8 cellular contexts compared by ENCODE assay signal in genomic region chr10:329361-330099, GRCh38.
DNase-seq lines count a peak whose midpoint lies in the region; ATAC-seq and TF ChIP-seq lines count a peak whose summit lies in the region.

No MANE protein-coding gene starts in this region.

- no peaks in the 10 kb centered on the region for H3K4me1 ChIP-seq in lung (ENCODE audit: control insufficient read depth in 2 of 2, insufficient read depth in 2 of 2, low read length in 2 of 2)
- peaks cover 19% of the 10 kb centered on the region for H3K4me1 ChIP-seq in stomach smooth muscle (ENCODE audit: control insufficient read depth, insufficient read depth, low read length)

- WGBS in lung, 2 donors, result 32 to 52% methylated on average over 15 of the region's 15 CpGs

- no peaks in the 10 kb centered on the region for H3K27me3 ChIP-seq in dorsolateral prefrontal cortex
- no peaks in the 10 kb centered on the region for H3K27me3 ChIP-seq in lung (ENCODE audit: control insufficient read depth, insufficient read depth)
- H3K27me3 ChIP-seq in stomach smooth muscle (ENCODE audit: control insufficient read depth in 1 of 2, insufficient read depth in 2 of 2, low read length in 2 of 2), result no peaks in the 10 kb centered on the region

- H3K36me3 ChIP-seq in lung (ENCODE audit: control insufficient read depth in 2 of 2, insufficient read depth in 2 of 2, low read length in 2 of 2), result peaks cover 3 to 9% of the 10 kb centered on the region in 2 donors
- H3K36me3 ChIP-seq in stomach smooth muscle (ENCODE audit: control insufficient read depth in 2 of 2, insufficient read depth in 2 of 2, low read length in 2 of 2), result peaks cover 21 to 26% of the 10 kb centered on the region in 2 donors

- peak overlapping the region in 8 of 59 donors; percentile 0 to 26 (median 12) for H3K4me3 ChIP-seq in dorsolateral prefrontal cortex
- no peak overlapping the region for H3K4me3 ChIP-seq in lung
- peak overlapping the region; percentile 15 to 59 for H3K4me3 ChIP-seq in stomach smooth muscle (ENCODE audit: low read length in 2 of 2)

- TF ChIP-seq CTCF in dorsolateral prefrontal cortex (IDR thresholded peaks at IDR 0.05 in 54 of 56, conservative IDR thresholded peaks at IDR 0.05 in 2 of 56; ENCODE audit: low read depth in 1 of 56, partially characterized antibody in 56 of 56), result peak in 21 of 56 donors; percentile 1 to 37 (median 19)
- no peak for TF ChIP-seq CTCF in lung (IDR thresholded peaks at IDR 0.05; ENCODE audit: control extremely low read depth, extremely low read depth)

- H3K27ac ChIP-seq in dorsolateral prefrontal cortex (peak overlapping the region in 45 of 59 donors; percentile 6 to 71 (median 56)), lung (ENCODE audit: low read depth in 1 of 2, low read length in 1 of 2) (peak overlapping the region in 1 of 2 donors; percentile 35), stomach smooth muscle (ENCODE audit: low read length) (peak overlapping the region; percentile 55)

- intact Hi-C loops in dorsolateral prefrontal cortex (cut with DNase I), result loop anchor here in 1 of 2 donors (5.0 kb wide), 1 partner anchor 37 kb away; no protein-coding TSS in a partner anchor

- H3K9me3 ChIP-seq in lung (ENCODE audit: control insufficient read depth in 2 of 2, insufficient read depth in 1 of 2, low read length in 1 of 2) (no peaks in the 10 kb centered on the region), stomach smooth muscle (ENCODE audit: control insufficient read depth in 2 of 2, low read length in 2 of 2) (no peaks in the 10 kb centered on the region)

- DNase-seq in GM04504 (ENCODE audit: low read depth), result peak; percentile 92
- peak; percentile 42 for DNase-seq in NCI-H146 treated with DMSO at 0.1 percent for 48 hours (lab: John Stamatoyannopoulos, UW; ENCODE audit: unreplicated experiment)
- DNase-seq in UCSD-AML1 (lab: John Stamatoyannopoulos, UW; ENCODE audit: unreplicated experiment), result peak; percentile 77
- DNase-seq in dorsolateral prefrontal cortex, result peak; percentile 49 to 90 (median 78)
- DNase-seq in lung (ENCODE audit: low spot score), result peak; percentile 81
- DNase-seq in T-helper 9 cell, result no peak

- H3K9ac ChIP-seq in stomach smooth muscle (ENCODE audit: low read length in 2 of 2), result peak overlapping the region in 1 of 2 donors; percentile 51

- peak; percentile 76 for ATAC-seq in lung (ENCODE audit: insufficient read depth, low FRiP score)
- no peak for ATAC-seq in HG02870 (IDR thresholded peaks at IDR 0.05; ENCODE audit: unreplicated experiment)
